8 cellular contexts compared by ENCODE assay signal in genomic region chr16:21519361-21520133, GRCh38.
DNase-seq lines count a peak whose midpoint lies in the region; ATAC-seq, FAIRE-seq and TF ChIP-seq lines count a peak whose summit lies in the region.
"Not testable (repeated sequence)": the region's sequence is repeated elsewhere in the genome, so short reads cannot be mapped to it uniquely, and the experiment has no call there.

No MANE protein-coding gene starts in this region.

- peaks cover 12% of the 10 kb centered on the region; the same call in 1 of the 2 replicates for H4K20me1 ChIP-seq in K562 (replicated peaks; ENCODE audit: control insufficient read depth, insufficient read depth, low read length)

- peaks cover 49% of the 10 kb centered on the region for H3K79me2 ChIP-seq in K562 (ENCODE audit: control insufficient read depth, insufficient read depth, low read length)

- not testable (repeated sequence) for BruUV-seq in K562 (replicated peaks; lab: Mats Ljungman, UMichigan)

- ATAC-seq in GM21528 (IDR thresholded peaks at IDR 0.05; ENCODE audit: low FRiP score, unreplicated experiment): peak; percentile 10
- peak; percentile 5 for ATAC-seq in K562

- not testable (repeated sequence) for TF ChIP-seq RAD21 in Ishikawa (IDR thresholded peaks at IDR 0.05; ENCODE audit: low read depth); K562 (CRISPR knock-in tag; conservative IDR thresholded peaks at IDR 0.05 in 1 of 2, IDR thresholded peaks at IDR 0.05 in 1 of 2)

- H3K27me3 ChIP-seq in BE2C; K562 (ENCODE audit: control insufficient read depth in 2 of 2, insufficient read depth in 2 of 2, low read length in 2 of 2); muscle layer of colon (ENCODE audit: control insufficient read depth in 1 of 2, insufficient read depth in 2 of 2, low read length in 2 of 2): not testable (repeated sequence)

- H2AFZ ChIP-seq in K562 (ENCODE audit: low read depth, low read length): peak overlapping the region; percentile 92

- CTCF ChIA-PET in K562 (lab: Yijun Ruan, JAX; ENCODE audit: low intra/inter-chr PET ratio): not testable (repeated sequence)

- not testable (repeated sequence) for H3K9me3 Mint-ChIP-seq in glutamatergic neuron (ENCODE audit: unreplicated experiment)

- H3K4me3 ChIP-seq in BE2C (ENCODE audit: low read depth, low read length) (peak overlapping the region; percentile 76), WI38 (ENCODE audit: low read depth, low read length) (peak overlapping the region; percentile 71), K562 (peak overlapping the region; percentile 88), muscle layer of colon (ENCODE audit: low read depth in 1 of 2, low read length in 2 of 2) (peak overlapping the region; percentile 57 to 80)

- intact Hi-C loops in K562 (cut with micrococcal nuclease): not testable (repeated sequence)

- H3K27me3 Mint-ChIP-seq in glutamatergic neuron (ENCODE audit: unreplicated experiment): peaks cover 21% of the 10 kb centered on the region

- not testable (repeated sequence) for TF ChIP-seq CTCF in BE2C (IDR thresholded peaks at IDR 0.05; ENCODE audit: low read depth, low read length); WI38 (IDR thresholded peaks at IDR 0.05; ENCODE audit: low read depth, low read length); K562 (IDR thresholded peaks at IDR 0.05 in 2 of 3, conservative IDR thresholded peaks at IDR 0.05 in 1 of 3; ENCODE audit: insufficient read depth in 2 of 3, low read depth in 1 of 3, low read length in 3 of 3); glutamatergic neuron (IDR thresholded peaks at IDR 0.05; ENCODE audit: partially characterized antibody, unreplicated experiment)

- peak overlapping the region; percentile 86 for H3K4me2 ChIP-seq in K562 (ENCODE audit: insufficient read depth, low read length)

- under 1% methylated on average over 26 of the region's 52 CpGs for WGBS in K562 (ENCODE audit: insufficient coverage, low coverage, missing lambda C conversion rate)

- POLR2A ChIA-PET in K562 (lab: Yijun Ruan, JAX): interaction anchor here (1.1 kb wide), 1 partner anchor 9 kb away, joined by 5 read pairs; no protein-coding TSS in a partner anchor

- H3K9me3 ChIP-seq in BE2C; K562 (replicated peaks; ENCODE audit: control insufficient read depth, insufficient read depth, low read depth, low read length); muscle layer of colon (ENCODE audit: low read length): not testable (repeated sequence)

- peak overlapping the region; percentile 92 for H3K4me3 Mint-ChIP-seq in glutamatergic neuron (ENCODE audit: unreplicated experiment)

- FAIRE-seq in K562 (lab: Jason Lieb, UNC): not testable (repeated sequence)

- in situ Hi-C loops in K562 (cut with MboI): not testable (repeated sequence)

- TF ChIP-seq EP300 in Ishikawa (IDR thresholded peaks at IDR 0.05; ENCODE audit: borderline replicate concordance); K562 (IDR thresholded peaks at IDR 0.05; ENCODE audit: low read length): not testable (repeated sequence)

- DNase-seq in BE2C; K562 (ENCODE audit: extremely low read depth in 1 of 4, low spot score in 3 of 4); glutamatergic neuron: not testable (repeated sequence)
- peak; percentile 28 to 48 for DNase-seq in stimulated activated CD4-positive, alpha-beta T cell treated with anti-CD3 and anti-CD28 coated beads, Interleukin-2, amount 100 ng/mL, for 24 hours

- H3K9ac ChIP-seq in K562 (ENCODE audit: insufficient read depth in 1 of 2, low read depth in 2 of 2, low read length in 2 of 2) (peak overlapping the region; percentile 87 to 96), muscle layer of colon (ENCODE audit: low read length) (peak overlapping the region; percentile 74)

- H3K27ac ChIP-seq in K562 (ENCODE audit: extremely low read depth, low read depth, low read length) (peak overlapping the region; percentile 94), muscle layer of colon (ENCODE audit: low read depth, low read length) (peak overlapping the region; percentile 78)

- not testable (repeated sequence) for TF ChIP-seq POLR2A in K562 (conservative IDR thresholded peaks at IDR 0.05)

- not testable (repeated sequence) for H3K36me3 Mint-ChIP-seq in glutamatergic neuron (ENCODE audit: unreplicated experiment)

- peak overlapping the region; percentile 90 for H3K27ac Mint-ChIP-seq in glutamatergic neuron (ENCODE audit: unreplicated experiment)

- H3K36me3 ChIP-seq in BE2C; muscle layer of colon (ENCODE audit: insufficient read depth, low read length): not testable (repeated sequence)
- H3K36me3 ChIP-seq in K562 (ENCODE audit: control insufficient read depth, insufficient read depth, low read length): peaks cover 16% of the 10 kb centered on the region; the same call in 2 of the 3 replicates

- not testable (repeated sequence) for H3K4me1 ChIP-seq in BE2C
- H3K4me1 ChIP-seq in K562 (replicated peaks in 1 of 2; ENCODE audit: control insufficient read depth in 2 of 2, insufficient read depth in 2 of 2, low read length in 2 of 2): peaks cover 6 to 28% of the 10 kb centered on the region in 2 experiments; a peak in 4 of 5 replicates
- H3K4me1 ChIP-seq in muscle layer of colon (ENCODE audit: insufficient read depth, low read length): peaks cover 18% of the 10 kb centered on the region

- H3K9me1 ChIP-seq in K562 (ENCODE audit: control insufficient read depth, insufficient read depth, low read length): not testable (repeated sequence)

- H3K4me1 Mint-ChIP-seq in glutamatergic neuron (ENCODE audit: low read depth, unreplicated experiment): peaks cover 25% of the 10 kb centered on the region

TF ChIP-seq in Ishikawa, 13 proteins besides CTCF, POLR2A, EP300 and RAD21:
- TF ChIP-seq, protein P1, sequence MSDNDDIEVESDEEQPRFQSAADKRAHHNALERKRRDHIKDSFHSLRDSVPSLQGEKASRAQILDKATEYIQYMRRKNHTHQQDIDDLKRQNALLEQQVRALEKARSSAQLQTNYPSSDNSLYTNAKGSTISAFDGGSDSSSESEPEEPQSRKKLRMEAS (IDR thresholded peaks at IDR 0.05): peak; percentile 35; the same call in 1 of the 2 replicates

TF ChIP-seq in K562, 482 proteins besides CTCF, POLR2A, EP300 and RAD21 (continues in another document):
- TF ChIP-seq ZSCAN29 (IDR thresholded peaks at IDR 0.05) (0 out of 2 replicates have a peak, but pooled peaks have one; percentile 51), KDM1A (IDR thresholded peaks at IDR 0.05) (peak in 1 of 2 experiments; percentile 22; a peak in 1 of 4 replicates), SIN3A (IDR thresholded peaks at IDR 0.05; ENCODE audit: borderline replicate concordance in 2 of 2, control insufficient read depth in 1 of 2, low read depth in 2 of 2, low read length in 2 of 2) (peak in 1 of 2 experiments; percentile 22; a peak in 1 of 4 replicates), EGR1 (conservative IDR thresholded peaks at IDR 0.05) (0 out of 2 replicates have a peak, but pooled peaks have one; percentile 39), EP400 (IDR thresholded peaks at IDR 0.05) (peak; percentile 74), HDAC1 (IDR thresholded peaks at IDR 0.05) (peak in 1 of 2 experiments; percentile 75; a peak in 2 of 4 replicates), SAP30 (IDR thresholded peaks at IDR 0.05; ENCODE audit: borderline replicate concordance, insufficient read depth, low read depth, low read length, poor library complexity, severe bottlenecking) (peak; percentile 91), MLLT1 (IDR thresholded peaks at IDR 0.05) (peak in 1 of 2 experiments; percentile 27; a peak in 1 of 4 replicates), HDAC2 (IDR thresholded peaks at IDR 0.05) (0 out of 2 replicates have a peak, but pooled peaks have one; percentile 10), MYC (IDR thresholded peaks at IDR 0.05; ENCODE audit: low read depth, low read length) (peak; percentile 3; the same call in 1 of the 2 replicates)
- TF ChIP-seq MYC (CRISPR knock-in tag; IDR thresholded peaks at IDR 0.05; ENCODE audit: borderline replicate concordance, low read depth): not testable (repeated sequence)
- TF ChIP-seq, protein P2, sequence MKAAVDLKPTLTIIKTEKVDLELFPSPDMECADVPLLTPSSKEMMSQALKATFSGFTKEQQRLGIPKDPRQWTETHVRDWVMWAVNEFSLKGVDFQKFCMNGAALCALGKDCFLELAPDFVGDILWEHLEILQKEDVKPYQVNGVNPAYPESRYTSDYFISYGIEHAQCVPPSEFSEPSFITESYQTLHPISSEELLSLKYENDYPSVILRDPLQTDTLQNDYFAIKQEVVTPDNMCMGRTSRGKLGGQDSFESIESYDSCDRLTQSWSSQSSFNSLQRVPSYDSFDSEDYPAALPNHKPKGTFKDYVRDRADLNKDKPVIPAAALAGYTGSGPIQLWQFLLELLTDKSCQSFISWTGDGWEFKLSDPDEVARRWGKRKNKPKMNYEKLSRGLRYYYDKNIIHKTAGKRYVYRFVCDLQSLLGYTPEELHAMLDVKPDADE (conservative IDR thresholded peaks at IDR 0.05; ENCODE audit: control insufficient read depth, low read depth, low read length): 0 out of 2 replicates have a peak, but pooled peaks have one; percentile 19
